Comparison of ENCODE assay signal across 8 cellular contexts in the genomic region with DNA sequence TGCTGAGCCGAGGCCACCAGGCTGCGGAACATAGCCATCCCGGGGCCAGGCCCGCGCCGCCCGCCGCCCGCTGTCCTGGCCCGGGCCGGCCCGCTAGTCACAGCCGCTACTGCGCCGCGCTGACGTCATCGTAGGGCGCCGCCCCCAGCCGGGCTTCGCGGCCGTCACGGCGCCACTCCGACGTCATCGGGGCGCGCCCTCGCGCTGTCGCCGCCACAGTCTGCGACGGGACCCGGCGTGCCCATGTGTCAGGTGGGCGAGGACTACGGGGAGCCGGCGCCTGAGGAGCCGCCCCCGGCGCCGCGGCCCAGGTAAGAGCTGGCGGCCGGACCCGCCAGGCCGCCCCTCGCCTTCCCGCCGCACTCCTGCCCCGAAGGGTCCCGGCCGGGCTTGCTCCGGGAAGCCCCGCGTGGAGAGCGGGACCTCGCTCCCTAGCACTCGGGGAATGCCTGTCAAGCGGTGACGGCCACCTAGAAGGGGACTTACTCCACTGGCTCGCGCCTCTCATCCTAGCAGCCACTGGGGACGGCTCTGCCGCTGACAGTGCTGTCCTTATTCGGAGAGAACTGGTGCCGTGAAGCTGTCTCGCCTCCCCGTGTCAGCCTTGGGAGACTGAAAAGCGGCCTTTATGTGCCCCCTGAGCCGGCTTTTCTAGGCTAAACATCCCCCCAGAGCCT. TPM values are rescaled to one million over a fixed set of nuclear protein-coding genes. Genes with fewer than 3 reads are reported as not detected.
A peak's percentile ranks its signal among the peaks of the same experiment; 100 is the strongest.
DNase-seq lines count a peak whose midpoint lies in the region; ATAC-seq and TF ChIP-seq lines count a peak whose summit lies in the region.

A gene (plus strand): TSS at position 216 of the 677 bp plus-strand sequence. CDS start 28 bp downstream, at position 244.
A gene with protein sequence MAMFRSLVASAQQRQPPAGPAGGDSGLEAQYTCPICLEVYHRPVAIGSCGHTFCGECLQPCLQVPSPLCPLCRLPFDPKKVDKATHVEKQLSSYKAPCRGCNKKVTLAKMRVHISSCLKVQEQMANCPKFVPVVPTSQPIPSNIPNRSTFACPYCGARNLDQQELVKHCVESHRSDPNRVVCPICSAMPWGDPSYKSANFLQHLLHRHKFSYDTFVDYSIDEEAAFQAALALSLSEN (minus strand): TSS at position 121 of the 677 bp plus-strand sequence. CDS start 83 bp downstream, at position 38.

- H3K36me3 ChIP-seq in PC-9 (ENCODE audit: low read depth) (no peaks in the 10 kb centered on the region), esophagus (ENCODE audit: control insufficient read depth in 2 of 2, insufficient read depth in 2 of 2, low read length in 1 of 2) (peaks cover 0 to 6% of the 10 kb centered on the region in 2 donors), mucosa of stomach (ENCODE audit: control insufficient read depth, insufficient read depth, low read length) (no peaks in the 10 kb centered on the region)

- peak; percentile 70 for ATAC-seq in GM19467 (IDR thresholded peaks at IDR 0.05; ENCODE audit: unreplicated experiment)

- no peaks in the 10 kb centered on the region for H3K27me3 ChIP-seq in PC-9 (ENCODE audit: insufficient read depth, low read depth)
- H3K27me3 ChIP-seq in esophagus (ENCODE audit: control insufficient read depth in 1 of 2, insufficient read depth in 2 of 2, low read length in 2 of 2), result no peaks in the 10 kb centered on the region
- H3K27me3 ChIP-seq in mucosa of stomach (ENCODE audit: control insufficient read depth, insufficient read depth, low read length), result no peaks in the 10 kb centered on the region

- H3K4me1 Mint-ChIP-seq in activated T-cell treated with anti-CD3 and anti-CD28 coated beads, Interleukin-2, amount 50 U/mL, for 24 hours (ENCODE audit: low read depth), result peaks cover 73% of the 10 kb centered on the region

- H3K9me3 ChIP-seq in PC-9 (ENCODE audit: insufficient read depth, low read depth) (no peaks in the 10 kb centered on the region), esophagus (ENCODE audit: control insufficient read depth in 2 of 2, insufficient read depth in 1 of 2, low read depth in 1 of 2, low read length in 1 of 2) (no peaks in the 10 kb centered on the region), mucosa of stomach (ENCODE audit: control insufficient read depth, low read length) (no peaks in the 10 kb centered on the region)

- H3K4me2 ChIP-seq in PC-9, result peak within 1 kb of the TSS; percentile 100

- peaks cover 19% of the 10 kb centered on the region for H3K4me1 ChIP-seq in PC-9 (replicated peaks; ENCODE audit: insufficient read depth)
- peaks cover 3 to 10% of the 10 kb centered on the region in 2 donors for H3K4me1 ChIP-seq in esophagus (ENCODE audit: control insufficient read depth in 2 of 2, insufficient read depth in 2 of 2, low read length in 1 of 2)
- peaks cover 20% of the 10 kb centered on the region for H3K4me1 ChIP-seq in mucosa of stomach (ENCODE audit: control insufficient read depth, insufficient read depth, low read length)

- peak within 1 kb of the TSS; percentile 79 for H3K9ac ChIP-seq in mucosa of stomach (ENCODE audit: low read length)

- intact Hi-C loops in PC-9 (cut with micrococcal nuclease; ENCODE audit: unreplicated experiment), result no loop called here

- H3K79me2 ChIP-seq in PC-9 (ENCODE audit: low read depth), result peaks cover 19% of the 10 kb centered on the region; the same call in 1 of the 2 replicates

- TF ChIP-seq CTCF in PC-9 (conservative IDR thresholded peaks at IDR 0.05), result no peak

- peaks cover 7% of the 10 kb centered on the region; the same call in 1 of the 2 replicates for H4K20me1 ChIP-seq in PC-9 (ENCODE audit: insufficient read depth)

- H3K4me3 Mint-ChIP-seq in activated T-cell treated with anti-CD3 and anti-CD28 coated beads, Interleukin-2, amount 50 U/mL, for 24 hours, result peak within 1 kb of the TSS; percentile 94

- DNase-seq in COLO829 (ENCODE audit: low spot score) (peak; percentile 76), HT-29 (ENCODE audit: low spot score) (peak; percentile 87), PC-9 (peak; percentile 76 to 93)
- peak; percentile 96 for DNase-seq in activated T-cell treated with anti-CD3 and anti-CD28 coated beads, Interleukin-2, amount 50 U/mL, for 24 hours
- DNase-seq in stimulated activated CD8-positive, alpha-beta memory T cell treated with anti-CD3 and anti-CD28 coated beads, Interleukin-4, amount 100 ng/mL, for 48 hours, result peak; percentile 97

- no TSS peak for BruUV-seq in PC-9 (replicated peaks; lab: Mats Ljungman, UMichigan)

- H2AFZ ChIP-seq in PC-9, result peak within 1 kb of the TSS; percentile 85

- CTCF ChIA-PET in PC-9 (lab: Charles Lee), result no interaction called here

- peaks cover 16% of the 10 kb centered on the region; the same call in 1 of the 2 replicates for H3F3A ChIP-seq in PC-9 (ENCODE audit: insufficient read depth, low read depth)

- H3K27me3 Mint-ChIP-seq in activated T-cell treated with anti-CD3 and anti-CD28 coated beads, Interleukin-2, amount 50 U/mL, for 24 hours, result no peaks in the 10 kb centered on the region

- no peaks in the 10 kb centered on the region for H3K9me3 Mint-ChIP-seq in activated T-cell treated with anti-CD3 and anti-CD28 coated beads, Interleukin-2, amount 50 U/mL, for 24 hours

- POLR2A ChIA-PET in PC-9 (lab: Charles Lee; ENCODE audit: unreplicated experiment), result no interaction called here

- WGBS in esophagus, 2 donors, result 0% methylated on average over 57 to 76 of the region's 76 CpGs

- H3K9me2 ChIP-seq in PC-9 (ENCODE audit: insufficient read depth), result no peaks in the 10 kb centered on the region

- peak within 1 kb of the TSS; percentile 97 for H3K27ac Mint-ChIP-seq in activated T-cell treated with anti-CD3 and anti-CD28 coated beads, Interleukin-2, amount 50 U/mL, for 24 hours

- peaks cover 68% of the 10 kb centered on the region for H3K36me3 Mint-ChIP-seq in activated T-cell treated with anti-CD3 and anti-CD28 coated beads, Interleukin-2, amount 50 U/mL, for 24 hours (ENCODE audit: low read depth)

- H3K27ac ChIP-seq in PC-9 (no peak within 1 kb of the TSS), esophagus (ENCODE audit: low read depth in 2 of 2, low read length in 1 of 2) (peak within 1 kb of the TSS; percentile 74 to 92)

- H3K4me3 ChIP-seq in PC-9 (peak within 1 kb of the TSS; percentile 78), esophagus (ENCODE audit: low read depth in 1 of 2, low read length in 2 of 2) (peak within 1 kb of the TSS; percentile 81 to 91), mucosa of stomach (ENCODE audit: low read length) (peak within 1 kb of the TSS; percentile 88)

RNA-seq across cellular contexts. Expression of the first gene that starts in this region (rescaled TPM):
- total RNA-seq in HT-29 (2014; rRNA removed; shearing (Covaris generic)), result 38.4 and 44.5 TPM in 2 replicates
- 20.0 and 38.0 TPM in 2 replicates for total RNA-seq in PC-9 (2021)
- polyA plus RNA-seq in esophagus, result 10 to 100 TPM; 10.4 to 11.0 TPM

RNA-seq across cellular contexts. Expression of the second gene that starts in this region (rescaled TPM):
- total RNA-seq in HT-29 (2014; rRNA removed; shearing (Covaris generic)), result 44.6 and 49.8 TPM in 2 replicates
- 25.6 and 29.4 TPM in 2 replicates for total RNA-seq in PC-9 (2021)
- 10 to 100 TPM in 1 of 2 donors, 1 to 10 TPM in 1; 5.2 to 11.7 TPM for polyA plus RNA-seq in esophagus
